ENCODE assay signal across 16 cellular contexts in the genomic region with DNA sequence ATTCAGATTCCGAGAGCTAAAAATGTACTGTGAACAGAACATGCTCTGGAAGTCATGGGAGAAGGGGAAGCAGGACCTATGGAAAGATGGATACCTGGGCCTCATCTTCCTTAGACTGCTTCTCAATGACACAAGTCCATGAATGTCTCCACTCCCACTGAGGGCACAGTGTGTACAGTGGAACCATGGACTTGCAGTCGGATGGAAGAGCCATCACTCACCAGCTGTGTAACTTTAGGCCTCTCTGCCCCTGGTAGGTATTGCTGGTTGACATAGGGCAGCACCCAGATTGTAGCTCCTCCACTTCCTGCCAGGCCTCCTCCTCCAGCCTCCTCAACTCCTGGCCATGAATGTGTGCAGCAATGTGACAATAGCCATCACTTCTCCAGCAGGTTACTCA. TPM values are rescaled to one million over a fixed set of nuclear protein-coding genes. Genes with fewer than 3 reads are reported as not detected.
DNase-seq lines count a peak whose midpoint lies in the region; ATAC-seq, FAIRE-seq and TF ChIP-seq lines count a peak whose summit lies in the region.
"Had no signal": no experiment of that assay in that cellular context is flagged by ENCODE, and none has a peak within 500 bp of the region (broad histone marks: within the 10 kb centered on the region; RNA-seq: fewer than 3 reads in every experiment).

No MANE protein-coding gene starts in this region.

- ATAC-seq in activated CD8-positive, alpha-beta memory T cell treated with anti-CD3 and anti-CD28 coated beads, Interleukin-2, amount 10 ng/mL, durations not matched to agents 7 days and 5 days: no peak
- ATAC-seq in left lobe of liver: no peak
- ATAC-seq in stimulated activated effector memory CD8-positive, alpha-beta T cell treated with anti-CD3 and anti-CD28 coated beads, Interleukin-12 subunit alpha, Interleukin-12 subunit beta, amount 100 ng/mL, for 72 hours: peak; percentile 17
- no peak for ATAC-seq in body of pancreas
- ATAC-seq in GM21528 (IDR thresholded peaks at IDR 0.05; ENCODE audit: low FRiP score, unreplicated experiment): no peak
- ATAC-seq: GM12878 had no signal

- no peak overlapping the region for H3K4me3 Mint-ChIP-seq in activated CD8-positive, alpha-beta memory T cell treated with anti-CD3 and anti-CD28 coated beads, Interleukin-2, amount 10 ng/mL, durations not matched to agents 7 days and 5 days
- H3K4me3 Mint-ChIP-seq in stimulated activated effector memory CD8-positive, alpha-beta T cell treated with anti-CD3 and anti-CD28 coated beads, Interleukin-12 subunit alpha, Interleukin-12 subunit beta, amount 100 ng/mL, for 72 hours: no peak overlapping the region
- H3K4me3 Mint-ChIP-seq: B cell; CD4-positive, alpha-beta T cell; H9 had no signal

- H3K27me3 ChIP-seq in body of pancreas: no peaks in the 10 kb centered on the region

- TF ChIP-seq POLR2A in body of pancreas (IDR thresholded peaks at IDR 0.05): no peak

- peaks cover 14% of the 10 kb centered on the region for H3K4me1 ChIP-seq in body of pancreas

- WGBS in body of pancreas, 2 donors: 90 to 97% methylated on average over 2 of the region's 2 CpGs

- H3K4me3 ChIP-seq in body of pancreas: no peak overlapping the region
- H3K4me3 ChIP-seq: GM12878 had no signal

- H3K36me3 ChIP-seq in body of pancreas (replicated peaks in 1 of 2; ENCODE audit: insufficient read depth in 1 of 2, low read depth in 2 of 2): no peaks in the 10 kb centered on the region

- DNase-seq in HTR-8/SVneo (ENCODE audit: insufficient read length, low spot score) (no peak), left lobe of liver (ENCODE audit: low spot score) (peak; percentile 29), body of pancreas (no peak), NCI-H187 (lab: John Stamatoyannopoulos, UW) (no peak)
- peak; percentile 22 for DNase-seq in activated CD8-positive, alpha-beta memory T cell treated with anti-CD3 and anti-CD28 coated beads, Interleukin-2, amount 10 ng/mL, durations not matched to agents 7 days and 5 days
- DNase-seq in stimulated activated effector memory CD8-positive, alpha-beta T cell treated with anti-CD3 and anti-CD28 coated beads, Interleukin-12 subunit alpha, Interleukin-12 subunit beta, amount 100 ng/mL, for 72 hours (ENCODE audit: low spot score in 2 of 2): peak in 1 of 2 donors; percentile 15
- DNase-seq: C1 segment of cervical spinal cord; CD4-positive, alpha-beta T cell; DMS79; GOT3; H9 had no signal

- no peak for TF ChIP-seq CTCF in body of pancreas (IDR thresholded peaks at IDR 0.05)

- H3K36me3 Mint-ChIP-seq in activated CD8-positive, alpha-beta memory T cell treated with anti-CD3 and anti-CD28 coated beads, Interleukin-2, amount 10 ng/mL, durations not matched to agents 7 days and 5 days: no peaks in the 10 kb centered on the region
- no peaks in the 10 kb centered on the region for H3K36me3 Mint-ChIP-seq in stimulated activated effector memory CD8-positive, alpha-beta T cell treated with anti-CD3 and anti-CD28 coated beads, Interleukin-12 subunit alpha, Interleukin-12 subunit beta, amount 100 ng/mL, for 72 hours

- no peaks in the 10 kb centered on the region for H3K4me1 Mint-ChIP-seq in activated CD8-positive, alpha-beta memory T cell treated with anti-CD3 and anti-CD28 coated beads, Interleukin-2, amount 10 ng/mL, durations not matched to agents 7 days and 5 days
- no peaks in the 10 kb centered on the region for H3K4me1 Mint-ChIP-seq in stimulated activated effector memory CD8-positive, alpha-beta T cell treated with anti-CD3 and anti-CD28 coated beads, Interleukin-12 subunit alpha, Interleukin-12 subunit beta, amount 100 ng/mL, for 72 hours
- H3K4me1 Mint-ChIP-seq: B cell had no signal

- H3K9me3 Mint-ChIP-seq in activated CD8-positive, alpha-beta memory T cell treated with anti-CD3 and anti-CD28 coated beads, Interleukin-2, amount 10 ng/mL, durations not matched to agents 7 days and 5 days (ENCODE audit: low read depth): no peaks in the 10 kb centered on the region
- H3K9me3 Mint-ChIP-seq in stimulated activated effector memory CD8-positive, alpha-beta T cell treated with anti-CD3 and anti-CD28 coated beads, Interleukin-12 subunit alpha, Interleukin-12 subunit beta, amount 100 ng/mL, for 72 hours: no peaks in the 10 kb centered on the region
- H3K9me3 Mint-ChIP-seq: CD4-positive, alpha-beta T cell; H9 had no signal

- no peak overlapping the region for H3K27ac Mint-ChIP-seq in activated CD8-positive, alpha-beta memory T cell treated with anti-CD3 and anti-CD28 coated beads, Interleukin-2, amount 10 ng/mL, durations not matched to agents 7 days and 5 days
- no peak overlapping the region for H3K27ac Mint-ChIP-seq in stimulated activated effector memory CD8-positive, alpha-beta T cell treated with anti-CD3 and anti-CD28 coated beads, Interleukin-12 subunit alpha, Interleukin-12 subunit beta, amount 100 ng/mL, for 72 hours
- H3K27ac Mint-ChIP-seq: B cell; CD4-positive, alpha-beta T cell; H9 had no signal

- FAIRE-seq in HTR-8/SVneo (lab: Jason Lieb, UNC): peak; percentile 58
- FAIRE-seq: A204.1, GM12878, GM18507 had no signal

- intact Hi-C loops in body of pancreas (cut with DNase I): no loop called here

- CTCF ChIA-PET in activated CD8-positive, alpha-beta memory T cell treated with anti-CD3 and anti-CD28 coated beads, Interleukin-2, amount 10 ng/mL, durations not matched to agents 7 days and 5 days (lab: Charles Lee): no interaction called here

- H3K27ac ChIP-seq in body of pancreas: no peak overlapping the region

- no peaks in the 10 kb centered on the region for H3K27me3 Mint-ChIP-seq in activated CD8-positive, alpha-beta memory T cell treated with anti-CD3 and anti-CD28 coated beads, Interleukin-2, amount 10 ng/mL, durations not matched to agents 7 days and 5 days

- no peaks in the 10 kb centered on the region for H3K9me3 ChIP-seq in body of pancreas

RNA-seq across cellular contexts. Expression of a gene that starts 52.5 kb away (rescaled TPM):
- total RNA-seq in activated CD8-positive, alpha-beta memory T cell treated with anti-CD3 and anti-CD28 coated beads, Interleukin-2, amount 10 ng/mL, durations not matched to agents 7 days and 5 days: under 1 TPM; 0.09 to 0.40 TPM
- total RNA-seq in left lobe of liver (35.3 TPM), body of pancreas (10 to 100 TPM; 21.1 to 22.1 TPM)
- total RNA-seq: GM12878 had no signal

Comparison
In these comparisons a context has a peak if more than half of its experiments do, and no peak if none do; other contexts are left out.
1. DNase-seq: peak in activated CD8-positive, alpha-beta memory T cell treated with anti-CD3 and anti-CD28 coated beads, Interleukin-2, amount 10 ng/mL, durations not matched to agents 7 days and 5 days (single experiment) and left lobe of liver (single experiment); none in HTR-8/SVneo (single experiment), body of pancreas (0 of 4) and NCI-H187 (0 of 2).
2. RNA of a gene that starts 52.5 kb away (total RNA-seq): 35.3 TPM in left lobe of liver (single experiment) and 21.1 to 22.1 TPM in body of pancreas; 0.09 to 0.40 TPM in activated CD8-positive, alpha-beta memory T cell treated with anti-CD3 and anti-CD28 coated beads, Interleukin-2, amount 10 ng/mL, durations not matched to agents 7 days and 5 days; every median in the first group is over 10 times any median in the second.